ENCODE assay signal across 1 cellular context in genomic region chr5:95818181-95819147, GRCh38.
TF ChIP-seq lines count a peak whose summit lies in the region.

No MANE protein-coding gene starts in this region.

TF ChIP-seq in GM12878, 131 proteins besides CTCF, POLR2A, EP300 and RAD21 (continued from another document and continues in another):
- TF ChIP-seq ZBTB11 (CRISPR knock-in tag; IDR thresholded peaks at IDR 0.05) (no peak), CEBPZ (IDR thresholded peaks at IDR 0.05; ENCODE audit: low read depth, low read length) (no peak), GATAD2B (conservative IDR thresholded peaks at IDR 0.05; ENCODE audit: low read depth) (no peak), DPF2 (IDR thresholded peaks at IDR 0.05) (0 out of 2 replicates have a peak, but pooled peaks have one; percentile 19), E2F8 (IDR thresholded peaks at IDR 0.05; ENCODE audit: low read depth, partially characterized antibody) (no peak), BRCA1 (IDR thresholded peaks at IDR 0.05; ENCODE audit: low read depth, low read length) (no peak), MAX (IDR thresholded peaks at IDR 0.05; ENCODE audit: low read depth, low read length) (no peak), LARP7 (IDR thresholded peaks at IDR 0.05) (no peak), RCOR1 (conservative IDR thresholded peaks at IDR 0.05; ENCODE audit: low read depth, low read length) (no peak), RB1 (IDR thresholded peaks at IDR 0.05; ENCODE audit: borderline replicate concordance) (no peak), IKZF1 (conservative IDR thresholded peaks at IDR 0.05) (peak; percentile 56; the same call in 1 of the 2 replicates), E4F1 (IDR thresholded peaks at IDR 0.05; ENCODE audit: borderline replicate concordance, partially characterized antibody) (no peak), RUNX3 (IDR thresholded peaks at IDR 0.05; ENCODE audit: low read length) (peak; percentile 11; the same call in 1 of the 2 replicates), NKRF (conservative IDR thresholded peaks at IDR 0.05) (no peak), KLF5 (IDR thresholded peaks at IDR 0.05; ENCODE audit: partially characterized antibody) (no peak), HCFC1 (IDR thresholded peaks at IDR 0.05; ENCODE audit: low read length) (no peak), SIX5 (IDR thresholded peaks at IDR 0.05; ENCODE audit: low read depth, low read length, severe bottlenecking) (no peak), BACH1 (IDR thresholded peaks at IDR 0.05; ENCODE audit: borderline replicate concordance) (no peak), CBX5 (IDR thresholded peaks at IDR 0.05; ENCODE audit: low read depth) (no peak), MEF2B (IDR thresholded peaks at IDR 0.05; ENCODE audit: partially characterized antibody, poor library complexity, severe bottlenecking) (no peak), ESRRA (IDR thresholded peaks at IDR 0.05; ENCODE audit: low read length) (no peak), MTA2 (IDR thresholded peaks at IDR 0.05; ENCODE audit: low read depth) (no peak), PML (IDR thresholded peaks at IDR 0.05; ENCODE audit: low read length) (no peak), POLR2AphosphoS5 (IDR thresholded peaks at IDR 0.05; ENCODE audit: low read length) (no peak), BMI1 (IDR thresholded peaks at IDR 0.05; ENCODE audit: borderline replicate concordance) (no peak), CHD1 (IDR thresholded peaks at IDR 0.05; ENCODE audit: low read depth, low read length) (no peak), ZNF207 (IDR thresholded peaks at IDR 0.05; ENCODE audit: borderline replicate concordance) (no peak), ASH2L (IDR thresholded peaks at IDR 0.05; ENCODE audit: borderline replicate concordance, low read depth) (no peak), KAT2A (conservative IDR thresholded peaks at IDR 0.05; ENCODE audit: control insufficient read depth, low read depth, low read length) (no peak), CREB1 (IDR thresholded peaks at IDR 0.05; ENCODE audit: low read depth) (no peak), ZNF217 (IDR thresholded peaks at IDR 0.05) (no peak), BCL3 (IDR thresholded peaks at IDR 0.05; ENCODE audit: borderline replicate concordance, insufficient read depth, low read depth, low read length, poor library complexity, severe bottlenecking) (no peak), TARDBP (IDR thresholded peaks at IDR 0.05; ENCODE audit: borderline replicate concordance) (no peak), NFXL1 (IDR thresholded peaks at IDR 0.05; ENCODE audit: borderline replicate concordance) (no peak), CREM (IDR thresholded peaks at IDR 0.05; ENCODE audit: low read depth) (no peak), NFIC (IDR thresholded peaks at IDR 0.05; ENCODE audit: low read depth, low read length) (no peak), BCLAF1 (IDR thresholded peaks at IDR 0.05) (no peak), YBX1 (IDR thresholded peaks at IDR 0.05) (no peak), ZZZ3 (IDR thresholded peaks at IDR 0.05; ENCODE audit: control insufficient read depth, insufficient read length, low read depth) (no peak), FOXK2 (IDR thresholded peaks at IDR 0.05) (no peak), IRF3 (IDR thresholded peaks at IDR 0.05) (no peak)
